13 cellular contexts compared by ENCODE assay signal in the genomic region with DNA sequence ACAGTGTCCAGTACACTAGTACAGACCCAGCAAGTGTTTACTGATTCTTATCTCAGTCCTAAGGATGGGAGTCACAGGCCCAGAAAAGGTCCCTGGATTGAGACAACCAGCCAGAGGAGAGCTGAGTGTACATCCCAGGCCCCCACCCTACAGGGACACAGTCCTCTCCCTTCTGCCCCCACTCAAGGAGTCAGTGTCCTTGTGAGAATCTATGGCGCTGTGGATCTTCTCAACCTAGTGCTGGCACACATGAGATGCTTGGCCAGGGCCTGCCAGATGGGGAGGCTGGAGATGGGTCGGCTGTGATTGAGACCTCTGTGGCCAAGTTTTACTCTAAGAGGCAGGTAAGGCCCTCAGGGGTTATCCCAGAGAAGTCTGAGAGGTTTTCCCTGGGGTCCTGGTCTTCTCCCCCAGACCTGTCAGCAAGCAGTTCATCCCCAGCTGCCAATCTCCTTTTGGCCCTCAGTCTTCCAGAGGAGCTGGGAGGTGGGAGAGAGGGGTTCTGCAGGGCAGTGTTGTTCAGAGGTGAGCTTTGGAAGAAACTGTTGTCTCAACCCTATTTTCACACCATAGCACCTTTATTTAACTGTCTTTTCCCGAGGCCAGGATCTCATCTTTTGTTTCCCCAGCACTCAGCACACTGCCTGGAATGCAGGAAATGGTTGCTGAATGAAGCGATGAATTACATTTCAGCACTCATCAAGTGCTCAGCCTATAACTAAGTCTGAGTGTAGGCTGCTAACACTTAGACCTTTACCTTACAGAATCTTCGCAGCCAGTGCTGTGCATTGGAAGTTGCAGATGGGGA. TPM values are rescaled to one million over a fixed set of nuclear protein-coding genes. Genes with fewer than 3 reads are reported as not detected.
DNase-seq lines count a peak whose midpoint lies in the region; ATAC-seq, FAIRE-seq and TF ChIP-seq lines count a peak whose summit lies in the region.
"Had no signal": no experiment of that assay in that cellular context is flagged by ENCODE, and none has a peak within 500 bp of the region (broad histone marks: within the 10 kb centered on the region; RNA-seq: fewer than 3 reads in every experiment).

No MANE protein-coding gene starts in this region.

- peaks cover 1% of the 10 kb centered on the region for H3K36me3 ChIP-seq in bronchial epithelial cell (ENCODE audit: control insufficient read depth, insufficient read depth, low read length)
- H3K36me3 ChIP-seq in kidney (ENCODE audit: control insufficient read depth in 1 of 2, insufficient read depth in 2 of 2, low read length in 2 of 2): peaks cover 4 to 5% of the 10 kb centered on the region in 2 donors
- H3K36me3 ChIP-seq in upper lobe of right lung: peaks cover 5% of the 10 kb centered on the region

- CTCF ChIA-PET in activated naive CD4-positive, alpha-beta T cell treated with anti-CD3 and anti-CD28 coated beads, Interleukin-2, amount 10 ng/mL, durations not matched to agents 7 days and 5 days (lab: Charles Lee): interaction anchor here (0.7 to 1.6 kb wide), 2 partner anchors 20 to 179 kb away, joined by 3 to 6 read pairs; no protein-coding TSS in a partner anchor
- CTCF ChIA-PET in activated naive CD4-positive, alpha-beta T cell treated with anti-CD3 and anti-CD28 coated beads for 36 hours (lab: Charles Lee): interaction anchor here (1.2 to 2.1 kb wide), 4 partner anchors 17 to 470 kb away, joined by 3 to 9 read pairs (median 6); no protein-coding TSS in a partner anchor

- H3K27ac ChIP-seq in kidney (ENCODE audit: low read depth in 2 of 2, low read length in 2 of 2) (no peak overlapping the region), upper lobe of right lung (no peak overlapping the region)
- H3K27ac ChIP-seq: psoas muscle had no signal

- peaks cover 9% of the 10 kb centered on the region for H3K36me3 Mint-ChIP-seq in activated naive CD4-positive, alpha-beta T cell treated with anti-CD3 and anti-CD28 coated beads, Interleukin-2, amount 10 ng/mL, durations not matched to agents 7 days and 5 days
- H3K36me3 Mint-ChIP-seq in activated naive CD4-positive, alpha-beta T cell treated with anti-CD3 and anti-CD28 coated beads for 36 hours (ENCODE audit: low read depth): peaks cover 10% of the 10 kb centered on the region
- peaks cover 10% of the 10 kb centered on the region for H3K36me3 Mint-ChIP-seq in T-helper 2 cell treated with Interferon-gamma antibody and Interleukin-4, amounts not matched to agents 5 μg/mL and 100 μg/mL, for 36 hours (ENCODE audit: low read depth)

- FAIRE-seq in bronchial epithelial cell (lab: Jason Lieb, UNC) (no peak), kidney (lab: Jason Lieb, UNC) (no peak)
- FAIRE-seq: A204.1 had no signal

- peak overlapping the region; percentile 14 for H3K27ac Mint-ChIP-seq in activated naive CD4-positive, alpha-beta T cell treated with anti-CD3 and anti-CD28 coated beads, Interleukin-2, amount 10 ng/mL, durations not matched to agents 7 days and 5 days
- H3K27ac Mint-ChIP-seq in activated naive CD4-positive, alpha-beta T cell treated with anti-CD3 and anti-CD28 coated beads for 36 hours: no peak overlapping the region
- no peak overlapping the region for H3K27ac Mint-ChIP-seq in T-helper 2 cell treated with Interferon-gamma antibody and Interleukin-4, amounts not matched to agents 5 μg/mL and 100 μg/mL, for 36 hours

- intact Hi-C loops in activated naive CD4-positive, alpha-beta T cell treated with anti-CD3 and anti-CD28 coated beads for 36 hours (cut with micrococcal nuclease): loop anchor here (5.0 kb wide), 1 partner anchor 227 kb away; a partner anchor contains a TSS
- intact Hi-C loops in kidney (cut with DNase I) (no loop called here), upper lobe of right lung (cut with DNase I) (no loop called here)

- H3K9me3 Mint-ChIP-seq in activated naive CD4-positive, alpha-beta T cell treated with anti-CD3 and anti-CD28 coated beads, Interleukin-2, amount 10 ng/mL, durations not matched to agents 7 days and 5 days: no peaks in the 10 kb centered on the region
- no peaks in the 10 kb centered on the region for H3K9me3 Mint-ChIP-seq in activated naive CD4-positive, alpha-beta T cell treated with anti-CD3 and anti-CD28 coated beads for 36 hours
- no peaks in the 10 kb centered on the region for H3K9me3 Mint-ChIP-seq in T-helper 2 cell treated with Interferon-gamma antibody and Interleukin-4, amounts not matched to agents 5 μg/mL and 100 μg/mL, for 36 hours
- H3K9me3 Mint-ChIP-seq: activated naive CD4-positive, alpha-beta T cell treated with anti-CD3 and anti-CD28 coated beads, Interleukin-2, amount 50 U/mL, for 72 hours had no signal

- H3K4me3 ChIP-seq in bronchial epithelial cell (ENCODE audit: low read depth, low read length) (no peak overlapping the region), kidney (ENCODE audit: low read length in 2 of 2) (no peak overlapping the region), upper lobe of right lung (no peak overlapping the region)
- H3K4me3 ChIP-seq: psoas muscle had no signal

- no peaks in the 10 kb centered on the region for H3K27me3 Mint-ChIP-seq in activated naive CD4-positive, alpha-beta T cell treated with anti-CD3 and anti-CD28 coated beads, Interleukin-2, amount 10 ng/mL, durations not matched to agents 7 days and 5 days
- H3K27me3 Mint-ChIP-seq in activated naive CD4-positive, alpha-beta T cell treated with anti-CD3 and anti-CD28 coated beads for 36 hours (ENCODE audit: low read depth): no peaks in the 10 kb centered on the region
- no peaks in the 10 kb centered on the region for H3K27me3 Mint-ChIP-seq in T-helper 2 cell treated with Interferon-gamma antibody and Interleukin-4, amounts not matched to agents 5 μg/mL and 100 μg/mL, for 36 hours (ENCODE audit: low read depth)

- no peak overlapping the region for H3K9ac ChIP-seq in kidney (ENCODE audit: low read length in 2 of 2)

- H3K4me1 Mint-ChIP-seq in activated naive CD4-positive, alpha-beta T cell treated with anti-CD3 and anti-CD28 coated beads, Interleukin-2, amount 10 ng/mL, durations not matched to agents 7 days and 5 days: peaks cover 50% of the 10 kb centered on the region
- H3K4me1 Mint-ChIP-seq in activated naive CD4-positive, alpha-beta T cell treated with anti-CD3 and anti-CD28 coated beads for 36 hours (ENCODE audit: low read depth): peaks cover 36% of the 10 kb centered on the region
- H3K4me1 Mint-ChIP-seq in T-helper 2 cell treated with Interferon-gamma antibody and Interleukin-4, amounts not matched to agents 5 μg/mL and 100 μg/mL, for 36 hours (ENCODE audit: low read depth): peaks cover 24% of the 10 kb centered on the region

- H3K4me1 ChIP-seq in kidney (ENCODE audit: control insufficient read depth in 1 of 2, insufficient read depth in 1 of 2, low read depth in 1 of 2, low read length in 2 of 2) (peaks cover 7 to 8% of the 10 kb centered on the region in 2 donors), upper lobe of right lung (peaks cover 10% of the 10 kb centered on the region)

- H3K4me3 Mint-ChIP-seq in activated naive CD4-positive, alpha-beta T cell treated with anti-CD3 and anti-CD28 coated beads, Interleukin-2, amount 10 ng/mL, durations not matched to agents 7 days and 5 days: no peak overlapping the region
- no peak overlapping the region for H3K4me3 Mint-ChIP-seq in activated naive CD4-positive, alpha-beta T cell treated with anti-CD3 and anti-CD28 coated beads for 36 hours
- no peak overlapping the region for H3K4me3 Mint-ChIP-seq in T-helper 2 cell treated with Interferon-gamma antibody and Interleukin-4, amounts not matched to agents 5 μg/mL and 100 μg/mL, for 36 hours

- TF ChIP-seq CTCF in bronchial epithelial cell (IDR thresholded peaks at IDR 0.05; ENCODE audit: insufficient read depth, low read length, severe bottlenecking): no peak
- TF ChIP-seq CTCF in kidney (IDR thresholded peaks at IDR 0.05; ENCODE audit: borderline replicate concordance, extremely low read depth, insufficient read depth): no peak
- TF ChIP-seq CTCF in upper lobe of right lung (IDR thresholded peaks at IDR 0.05): no peak

- no peak for ATAC-seq in upper lobe of right lung
- no peak for ATAC-seq in HG03039 (IDR thresholded peaks at IDR 0.05; ENCODE audit: unreplicated experiment)
- ATAC-seq: activated naive CD4-positive, alpha-beta T cell treated with anti-CD3 and anti-CD28 coated beads, Interleukin-2, amount 50 U/mL, for 72 hours; psoas muscle had no signal

- H3K9me3 ChIP-seq in kidney (ENCODE audit: control insufficient read depth in 1 of 2, low read length in 2 of 2): no peaks in the 10 kb centered on the region
- H3K9me3 ChIP-seq in upper lobe of right lung: no peaks in the 10 kb centered on the region
- H3K9me3 ChIP-seq: psoas muscle had no signal

- no peak for DNase-seq in activated naive CD4-positive, alpha-beta T cell treated with anti-CD3 and anti-CD28 coated beads, Interleukin-2, amount 10 ng/mL, durations not matched to agents 7 days and 5 days
- DNase-seq in activated naive CD4-positive, alpha-beta T cell treated with anti-CD3 and anti-CD28 coated beads for 36 hours: no peak
- DNase-seq in bronchial epithelial cell (ENCODE audit: low read depth) (peak; percentile 57), kidney (peak; percentile 26), upper lobe of right lung (peak; percentile 28), NCI-H187 treated with DMSO at 0.1 percent for 48 hours (lab: John Stamatoyannopoulos, UW) (no peak)
- DNase-seq in T-helper 2 cell treated with Interferon-gamma antibody and Interleukin-4, amounts not matched to agents 5 μg/mL and 100 μg/mL, for 36 hours (ENCODE audit: low spot score): no peak
- DNase-seq: NCI-H1436, NCI-H748 treated with DMSO at 0.1 percent for 48 hours, psoas muscle had no signal

- no peaks in the 10 kb centered on the region for H3K27me3 ChIP-seq in bronchial epithelial cell (ENCODE audit: control insufficient read depth, insufficient read depth, low read length)
- H3K27me3 ChIP-seq in upper lobe of right lung: no peaks in the 10 kb centered on the region

RNA-seq across cellular contexts. Expression of a gene that starts 3.2 kb away (rescaled TPM):
- 10 to 100 TPM; 50.2 to 51.7 TPM for total RNA-seq in activated naive CD4-positive, alpha-beta T cell treated with anti-CD3 and anti-CD28 coated beads for 36 hours
- total RNA-seq in bronchial epithelial cell: 32.4 and 42.9 TPM in 2 replicates
- 99.1 TPM for total RNA-seq in kidney
- 6.0 TPM for polyA plus RNA-seq in kidney (ENCODE audit: insufficient read depth, low read depth, low replicate concordance)
- total RNA-seq in upper lobe of right lung: 67.7 TPM

RNA-seq across cellular contexts. Expression of a gene that starts 43.7 kb away (rescaled TPM):
- 1 to 10 TPM in 1 of 2 experiments, under 1 TPM in 1; 0.95 to 1.3 TPM for total RNA-seq in activated naive CD4-positive, alpha-beta T cell treated with anti-CD3 and anti-CD28 coated beads for 36 hours
- total RNA-seq in bronchial epithelial cell (0.79 and 1.5 TPM in 2 replicates), kidney (72.6 TPM), upper lobe of right lung (109 TPM)
- 50.2 TPM for polyA plus RNA-seq in kidney (ENCODE audit: insufficient read depth, low read depth, low replicate concordance)

Comparison
In these comparisons a context has a peak if more than half of its experiments do, and no peak if none do; other contexts are left out.
1. DNase-seq: peak in bronchial epithelial cell (single experiment), kidney (single experiment) and upper lobe of right lung (single experiment); none in activated naive CD4-positive, alpha-beta T cell treated with anti-CD3 and anti-CD28 coated beads, Interleukin-2, amount 10 ng/mL, durations not matched to agents 7 days and 5 days (single experiment), activated naive CD4-positive, alpha-beta T cell treated with anti-CD3 and anti-CD28 coated beads for 36 hours (single experiment), T-helper 2 cell treated with Interferon-gamma antibody and Interleukin-4, amounts not matched to agents 5 μg/mL and 100 μg/mL, for 36 hours (single experiment) and NCI-H187 treated with DMSO at 0.1 percent for 48 hours (single experiment).
2. RNA of a gene that starts 43.7 kb away (total RNA-seq): 109 TPM in upper lobe of right lung (single experiment) and 72.6 TPM in kidney (single experiment); 0.95 to 1.3 TPM in activated naive CD4-positive, alpha-beta T cell treated with anti-CD3 and anti-CD28 coated beads for 36 hours and 0.79 to 1.5 TPM in bronchial epithelial cell; every median in the first group is over 10 times any median in the second.